12 cellular contexts compared by ENCODE assay signal in the genomic region with DNA sequence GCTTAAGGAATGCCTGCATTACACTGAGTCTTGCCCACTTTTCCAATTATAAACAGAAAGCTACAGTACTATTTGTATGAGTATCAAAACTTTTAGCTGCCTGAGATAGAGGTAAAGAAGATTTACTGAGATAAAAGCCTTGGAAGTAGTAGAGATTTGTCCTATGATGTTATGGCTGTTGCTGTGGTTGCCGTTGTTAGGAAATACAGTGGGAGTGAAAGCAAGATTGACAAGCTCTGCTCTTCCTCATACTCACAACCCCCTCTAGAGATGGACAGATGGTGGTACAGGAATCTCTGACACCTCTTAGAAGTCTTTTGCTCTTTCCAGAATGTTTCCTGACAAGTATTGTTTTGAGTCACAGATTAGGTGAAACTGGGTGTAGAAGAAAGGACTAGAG.
DNase-seq lines count a peak whose midpoint lies in the region; ATAC-seq and TF ChIP-seq lines count a peak whose summit lies in the region.
"Had no signal": no experiment of that assay in that cellular context is flagged by ENCODE, and none has a peak within 500 bp of the region (broad histone marks: within the 10 kb centered on the region; RNA-seq: fewer than 3 reads in every experiment).

No MANE protein-coding gene starts in this region.

- H3K4me3 ChIP-seq in GM12865 (ENCODE audit: low read depth, low read length) (no peak overlapping the region), epithelial cell of proximal tubule (ENCODE audit: low read depth, low read length) (no peak overlapping the region), smooth muscle cell (no peak overlapping the region)
- H3K4me3 ChIP-seq: left lung had no signal

- DNase-seq in ACHN (peak; percentile 40), GM12865 (ENCODE audit: low read depth) (peak; percentile 17), OCI-M1 (lab: John Stamatoyannopoulos, UW) (peak; percentile 9), epithelial cell of proximal tubule (ENCODE audit: low read depth) (no peak), sciatic nerve (ENCODE audit: low spot score) (no peak), smooth muscle cell (lab: John Stamatoyannopoulos, UW; ENCODE audit: unreplicated experiment) (no peak)
- DNase-seq: CD8-positive, alpha-beta T cell; foreskin melanocyte; left lung had no signal

- intact Hi-C loops in sciatic nerve (cut with DNase I): no loop called here

- H3K36me3 ChIP-seq in smooth muscle cell (ENCODE audit: low read depth): no peaks in the 10 kb centered on the region
- H3K36me3 ChIP-seq: left lung, neutrophil had no signal

- no peak for ATAC-seq in GM21447 (IDR thresholded peaks at IDR 0.05; ENCODE audit: unreplicated experiment)
- no peak for ATAC-seq in sciatic nerve
- no peak for ATAC-seq in HG02973 (IDR thresholded peaks at IDR 0.05; ENCODE audit: unreplicated experiment)
- ATAC-seq: CD8-positive, alpha-beta T cell; left lung had no signal

- no peaks in the 10 kb centered on the region for H4K20me1 ChIP-seq in smooth muscle cell (ENCODE audit: low read depth)

- H3F3A ChIP-seq in smooth muscle cell (ENCODE audit: low read depth): no peaks in the 10 kb centered on the region

- peaks cover 4% of the 10 kb centered on the region for H3K9me3 ChIP-seq in smooth muscle cell (replicated peaks; ENCODE audit: low read depth)
- H3K9me3 ChIP-seq: left lung, neutrophil had no signal

- H3K27ac ChIP-seq in smooth muscle cell (ENCODE audit: low read depth): no peak overlapping the region
- H3K27ac ChIP-seq: left lung, neutrophil had no signal

- H3K27me3 ChIP-seq in smooth muscle cell (ENCODE audit: low read depth): no peaks in the 10 kb centered on the region
- H3K27me3 ChIP-seq: left lung, neutrophil had no signal

- 66% methylated on average over 1 of the region's 1 CpG for WGBS in smooth muscle cell (ENCODE audit: low lambda C conversion rate)

- no peaks in the 10 kb centered on the region for H3K4me1 ChIP-seq in smooth muscle cell (ENCODE audit: low read depth)
- H3K4me1 ChIP-seq: left lung had no signal

- in situ Hi-C loops in ACHN (cut with HindIII; ENCODE audit: low pct_ligation_motif_present, low pct_unique_long_range_greater_than_20kb, low sequenced_read_pairs): no loop called here

- no peaks in the 10 kb centered on the region for H3K79me2 ChIP-seq in smooth muscle cell (ENCODE audit: low read depth)

- H3K4me2 ChIP-seq in smooth muscle cell: no peak overlapping the region

- no peak overlapping the region for H3K9ac ChIP-seq in smooth muscle cell (ENCODE audit: low read depth)

- no peak for TF ChIP-seq CTCF in GM12865 (IDR thresholded peaks at IDR 0.05; ENCODE audit: insufficient read depth, low read depth, low read length, missing control alignments)
- TF ChIP-seq CTCF in epithelial cell of proximal tubule (conservative IDR thresholded peaks at IDR 0.05; ENCODE audit: low read depth, low read length): peak; percentile 42
- TF ChIP-seq CTCF in smooth muscle cell (IDR thresholded peaks at IDR 0.05; ENCODE audit: borderline replicate concordance, insufficient read depth, poor library complexity, severe bottlenecking): no peak

- no peak overlapping the region for H2AFZ ChIP-seq in smooth muscle cell (ENCODE audit: low read depth)

Comparison
In these comparisons a context has a peak if more than half of its experiments do, and no peak if none do; other contexts are left out.
1. DNase-seq: peak in ACHN (single experiment), GM12865 (single experiment) and OCI-M1 (single experiment); none in epithelial cell of proximal tubule (single experiment), sciatic nerve (single experiment) and smooth muscle cell (single experiment).